In genomic region chr1:43973981-43974442, GRCh38 we compare ENCODE assay signal across 1 cellular context.
A peak's percentile ranks its signal among the peaks of the same experiment; 100 is the strongest.
TF ChIP-seq lines count a peak whose summit lies in the region.

No MANE protein-coding gene starts in this region.

TF ChIP-seq in A549, 52 proteins besides CTCF, POLR2A, EP300 and RAD21:
- TF ChIP-seq, protein P1, sequence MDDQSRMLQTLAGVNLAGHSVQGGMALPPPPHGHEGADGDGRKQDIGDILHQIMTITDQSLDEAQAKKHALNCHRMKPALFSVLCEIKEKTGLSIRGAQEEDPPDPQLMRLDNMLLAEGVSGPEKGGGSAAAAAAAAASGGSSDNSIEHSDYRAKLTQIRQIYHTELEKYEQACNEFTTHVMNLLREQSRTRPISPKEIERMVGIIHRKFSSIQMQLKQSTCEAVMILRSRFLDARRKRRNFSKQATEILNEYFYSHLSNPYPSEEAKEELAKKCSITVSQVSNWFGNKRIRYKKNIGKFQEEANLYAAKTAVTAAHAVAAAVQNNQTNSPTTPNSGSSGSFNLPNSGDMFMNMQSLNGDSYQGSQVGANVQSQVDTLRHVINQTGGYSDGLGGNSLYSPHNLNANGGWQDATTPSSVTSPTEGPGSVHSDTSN (IDR thresholded peaks at IDR 0.05): 0 out of 2 replicates have a peak, but pooled peaks have one; percentile 39
- no peak for TF ChIP-seq JUN (IDR thresholded peaks at IDR 0.05)
